1 cellular context compared by ENCODE assay signal in genomic region chr11:104956528-104956927, GRCh38.
TF ChIP-seq lines count a peak whose summit lies in the region.

No MANE protein-coding gene starts in this region.

TF ChIP-seq in HepG2, 621 proteins besides CTCF, POLR2A, EP300 and RAD21 (continued from another document and continues in another):
- TF ChIP-seq PBX3 (CRISPR knock-in tag; IDR thresholded peaks at IDR 0.05; ENCODE audit: borderline replicate concordance) (no peak), ZNF225 (CRISPR knock-in tag; IDR thresholded peaks at IDR 0.05) (no peak), SOX5 (CRISPR knock-in tag; IDR thresholded peaks at IDR 0.05; ENCODE audit: borderline replicate concordance) (peak; percentile 80; the same call in 1 of the 2 replicates), RFX3 (CRISPR knock-in tag; IDR thresholded peaks at IDR 0.05) (no peak), ZNF652 (CRISPR knock-in tag; IDR thresholded peaks at IDR 0.05; ENCODE audit: borderline replicate concordance, low read depth) (no peak), ZHX2 (IDR thresholded peaks at IDR 0.05; ENCODE audit: low read depth) (no peak), ZHX2 (CRISPR knock-in tag; IDR thresholded peaks at IDR 0.05; ENCODE audit: borderline replicate concordance) (no peak), SAFB2 (CRISPR knock-in tag; IDR thresholded peaks at IDR 0.05; ENCODE audit: borderline replicate concordance, low read depth) (no peak), TP53 (CRISPR knock-in tag; conservative IDR thresholded peaks at IDR 0.05) (no peak), IRX3 (CRISPR knock-in tag; IDR thresholded peaks at IDR 0.05; ENCODE audit: borderline replicate concordance, low read depth) (no peak), BRF2 (CRISPR knock-in tag; IDR thresholded peaks at IDR 0.05) (no peak), MXD3 (CRISPR knock-in tag; IDR thresholded peaks at IDR 0.05) (no peak), ZNF7 (CRISPR knock-in tag; IDR thresholded peaks at IDR 0.05) (no peak), BRCA1 (CRISPR knock-in tag; IDR thresholded peaks at IDR 0.05) (no peak), ZNF354B (CRISPR knock-in tag; IDR thresholded peaks at IDR 0.05) (no peak), ZNF644 (CRISPR knock-in tag; IDR thresholded peaks at IDR 0.05; ENCODE audit: low read depth) (peak; percentile 59; the same call in 1 of the 2 replicates), XRCC5 (optimal IDR thresholded peaks at IDR 0.05; ENCODE audit: low read length) (no peak), ZNF468 (CRISPR knock-in tag; IDR thresholded peaks at IDR 0.05) (no peak), TGIF2 (CRISPR knock-in tag; IDR thresholded peaks at IDR 0.05) (no peak), ZNF768 (CRISPR knock-in tag; IDR thresholded peaks at IDR 0.05) (no peak), CEBPG (CRISPR knock-in tag; IDR thresholded peaks at IDR 0.05) (peak; percentile 100), KIAA2018 (CRISPR knock-in tag; IDR thresholded peaks at IDR 0.05; ENCODE audit: borderline replicate concordance) (no peak), AGO1 (IDR thresholded peaks at IDR 0.05; ENCODE audit: low read depth, low read length, poor library complexity, severe bottlenecking) (no peak), SRSF1 (optimal IDR thresholded peaks at IDR 0.05; ENCODE audit: low read depth, low read length) (no peak), PATZ1 (CRISPR knock-in tag; IDR thresholded peaks at IDR 0.05) (no peak), ZHX1 (CRISPR knock-in tag; IDR thresholded peaks at IDR 0.05; ENCODE audit: low read depth) (no peak), TCF12 (IDR thresholded peaks at IDR 0.05) (no peak), TCF12 (CRISPR knock-in tag; IDR thresholded peaks at IDR 0.05) (no peak), ZNF761 (CRISPR knock-in tag; conservative IDR thresholded peaks at IDR 0.05) (no peak), HOMEZ (CRISPR knock-in tag; IDR thresholded peaks at IDR 0.05; ENCODE audit: low read depth) (peak; percentile 74), ZNF124 (CRISPR knock-in tag; IDR thresholded peaks at IDR 0.05) (no peak), ZNF563 (CRISPR knock-in tag; IDR thresholded peaks at IDR 0.05) (no peak), GTF3A (CRISPR knock-in tag; conservative IDR thresholded peaks at IDR 0.05) (no peak), DDIT3 (CRISPR knock-in tag; IDR thresholded peaks at IDR 0.05) (no peak), ETV5 (CRISPR knock-in tag; IDR thresholded peaks at IDR 0.05; ENCODE audit: borderline replicate concordance) (no peak), KAT7 (CRISPR knock-in tag; IDR thresholded peaks at IDR 0.05; ENCODE audit: borderline replicate concordance) (no peak), GATAD2A (CRISPR knock-in tag; IDR thresholded peaks at IDR 0.05) (peak; percentile 93)
